In genomic region chr7:113394856-113395255, GRCh38 we compare ENCODE assay signal across 19 cellular contexts.
A peak's percentile ranks its signal among the peaks of the same experiment; 100 is the strongest.
DNase-seq lines count a peak whose midpoint lies in the region; ATAC-seq and TF ChIP-seq lines count a peak whose summit lies in the region.
"Had no signal": no experiment of that assay in that cellular context is flagged by ENCODE, and none has a peak within 500 bp of the region (broad histone marks: within the 10 kb centered on the region; RNA-seq: fewer than 3 reads in every experiment).

No MANE protein-coding gene starts in this region.

- H3K9ac ChIP-seq in MM.1S (ENCODE audit: low read length): no peak overlapping the region
- no peak overlapping the region for H3K9ac ChIP-seq in parathyroid adenoma

- no peaks in the 10 kb centered on the region for H3K27me3 ChIP-seq in MM.1S (replicated peaks; ENCODE audit: insufficient read depth, low read length)
- no peaks in the 10 kb centered on the region for H3K27me3 ChIP-seq in parathyroid adenoma (ENCODE audit: control insufficient read depth, insufficient read depth, low read length)
- H3K27me3 ChIP-seq: ascending aorta had no signal

- no peaks in the 10 kb centered on the region for H3K9me3 ChIP-seq in MM.1S (replicated peaks; ENCODE audit: insufficient read depth, low read length)
- no peaks in the 10 kb centered on the region for H3K9me3 ChIP-seq in parathyroid adenoma (ENCODE audit: control insufficient read depth, low read length)
- H3K9me3 ChIP-seq: ascending aorta, lower lobe of right lung had no signal

- H3K4me2 ChIP-seq in MM.1S (ENCODE audit: low read depth, low read length) (no peak overlapping the region), parathyroid adenoma (ENCODE audit: low read length) (no peak overlapping the region)

- no peak overlapping the region for H3K27ac ChIP-seq in MM.1S (ENCODE audit: low read length)
- peak overlapping the region; percentile 11 for H3K27ac ChIP-seq in parathyroid adenoma
- H3K27ac ChIP-seq: ascending aorta, lower lobe of right lung had no signal

- in situ Hi-C loops in astrocyte of the spinal cord (cut with HindIII; ENCODE audit: low sequenced_read_pairs): no loop called here

- no peaks in the 10 kb centered on the region for H3K79me2 ChIP-seq in MM.1S (ENCODE audit: low read length)
- no peaks in the 10 kb centered on the region for H3K79me2 ChIP-seq in parathyroid adenoma

- DNase-seq in NCI-H1092 treated with DMSO at 0.1 percent for 48 hours (lab: John Stamatoyannopoulos, UW): peak; percentile 27
- DNase-seq in NCI-H1092 (lab: John Stamatoyannopoulos, UW): no peak
- peak; percentile 52 for DNase-seq in MM.1S
- peak; percentile 46 for DNase-seq in astrocyte of the spinal cord (ENCODE audit: low read depth, low spot score)
- DNase-seq in GDM1 (lab: John Stamatoyannopoulos, UW): no peak
- no peak for DNase-seq in Right ventricle myocardium inferior (ENCODE audit: missing footprints)
- DNase-seq: activated CD4-positive, alpha-beta T cell treated with anti-CD3 and anti-CD28 coated beads for 36 hours; activated CD8-positive, alpha-beta memory T cell treated with anti-CD3 and anti-CD28 coated beads, Interleukin-2, amount 50 U/mL, for 48 hours; CD4-positive, CD25-positive, alpha-beta regulatory T cell; dermis blood vessel endothelial cell; erythroblast; lower lobe of right lung; naive B cell; NCI-H1048; stimulated activated naive CD8-positive, alpha-beta T cell treated with anti-CD3 and anti-CD28 coated beads, Interleukin-15, amount 100 ng/mL, for 72 hours had no signal

- TF ChIP-seq CTCF in MM.1S (IDR thresholded peaks at IDR 0.05; ENCODE audit: low read length) (0 out of 2 replicates have a peak, but pooled peaks have one; percentile 13), astrocyte of the spinal cord (IDR thresholded peaks at IDR 0.05; ENCODE audit: low read depth, low read length) (no peak), parathyroid adenoma (IDR thresholded peaks at IDR 0.05) (peak; percentile 5)

- H3F3A ChIP-seq in MM.1S (ENCODE audit: insufficient read depth, low read length): no peaks in the 10 kb centered on the region

- ATAC-seq in GM18520 (IDR thresholded peaks at IDR 0.05; ENCODE audit: unreplicated experiment) (no peak), Right ventricle myocardium inferior (no peak)
- ATAC-seq: activated CD4-positive, alpha-beta T cell treated with anti-CD3 and anti-CD28 coated beads for 36 hours; GM12878; lower lobe of right lung; stimulated activated naive CD8-positive, alpha-beta T cell treated with anti-CD3 and anti-CD28 coated beads, Interleukin-15, amount 100 ng/mL, for 72 hours had no signal

- no peaks in the 10 kb centered on the region for H4K20me1 ChIP-seq in MM.1S (ENCODE audit: insufficient read depth, low read length)

- no peaks in the 10 kb centered on the region for H3K9me2 ChIP-seq in MM.1S (replicated peaks; ENCODE audit: insufficient read depth, low read length)

- no peaks in the 10 kb centered on the region for H3K36me3 ChIP-seq in MM.1S (replicated peaks; ENCODE audit: insufficient read depth, low read length)
- H3K36me3 ChIP-seq in parathyroid adenoma (ENCODE audit: control insufficient read depth, insufficient read depth, low read length): no peaks in the 10 kb centered on the region
- H3K36me3 ChIP-seq: ascending aorta, lower lobe of right lung had no signal

- H3K4me1 ChIP-seq in MM.1S (ENCODE audit: low read length) (no peaks in the 10 kb centered on the region), parathyroid adenoma (peaks cover 29% of the 10 kb centered on the region)
- H3K4me1 ChIP-seq: ascending aorta, lower lobe of right lung had no signal

- intact Hi-C loops in Right ventricle myocardium inferior (cut with DNase I): no loop called here

- no peak overlapping the region for H2AFZ ChIP-seq in MM.1S (ENCODE audit: low read length)
- H2AFZ ChIP-seq in parathyroid adenoma: peak overlapping the region; percentile 66

- no peak overlapping the region for H3K4me3 ChIP-seq in MM.1S (ENCODE audit: low read length)
- H3K4me3 ChIP-seq in astrocyte of the spinal cord (ENCODE audit: low read depth, low read length): no peak overlapping the region
- H3K4me3 ChIP-seq in parathyroid adenoma (ENCODE audit: low read depth, low read length): no peak overlapping the region
- H3K4me3 ChIP-seq: ascending aorta, GM12878, lower lobe of right lung had no signal

Comparison
In these comparisons a context has a peak if more than half of its experiments do, and no peak if none do; other contexts are left out.
1. DNase-seq: peak in NCI-H1092 treated with DMSO at 0.1 percent for 48 hours (single experiment), MM.1S (single experiment) and astrocyte of the spinal cord (single experiment); none in NCI-H1092 (single experiment), GDM1 (single experiment) and Right ventricle myocardium inferior (single experiment).